Comparison of ENCODE assay signal across 28 cellular contexts in the genomic region with DNA sequence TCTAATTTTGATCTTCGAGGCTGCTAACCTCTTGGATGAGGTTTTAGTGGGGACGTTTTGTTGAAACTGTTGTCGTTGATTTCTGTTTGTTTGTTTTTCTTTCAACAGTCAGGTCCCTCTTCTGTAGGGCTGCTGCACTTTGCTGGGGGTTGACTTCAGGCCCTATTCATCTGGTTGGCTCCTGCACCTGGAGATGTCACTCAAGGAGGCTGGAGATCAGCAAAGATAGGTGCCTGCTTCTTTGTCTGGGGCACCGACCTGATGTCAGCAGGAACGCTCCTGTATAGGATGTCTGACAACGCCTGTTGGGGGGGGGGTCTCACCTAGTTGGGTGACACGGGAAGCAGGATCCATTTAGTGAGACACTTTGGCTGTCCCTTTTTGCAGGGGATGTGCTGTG.
"Had no signal": no experiment of that assay in that cellular context is flagged by ENCODE, and none has a peak within 500 bp of the region (broad histone marks: within the 10 kb centered on the region; RNA-seq: fewer than 3 reads in every experiment).

No MANE protein-coding gene starts in this region.

- H3K36me3 Mint-ChIP-seq: stimulated activated effector memory CD8-positive, alpha-beta T cell treated with anti-CD3 and anti-CD28 coated beads, Interleukin-12 subunit alpha, Interleukin-12 subunit beta, amount 100 ng/mL, for 72 hours; stimulated activated memory B cell treated with anti-CD40 and anti-IgM and Interleukin-4, amounts not matched to agents 10 μg/mL and 1 μg/mL and 100 μg/mL, for 72 hours; stimulated activated naive B cell treated with anti-CD40 and anti-IgM and Interleukin-4, amounts not matched to agents 10 μg/mL and 1 μg/mL and 100 μg/mL, for 72 hours; type B pancreatic cell had no signal

- H3K27me3 Mint-ChIP-seq: stimulated activated memory B cell treated with anti-CD40 and anti-IgM and Interleukin-4, amounts not matched to agents 10 μg/mL and 1 μg/mL and 100 μg/mL, for 72 hours; stimulated activated naive B cell treated with anti-CD40 and anti-IgM and Interleukin-4, amounts not matched to agents 10 μg/mL and 1 μg/mL and 100 μg/mL, for 72 hours; stimulated activated naive CD8-positive, alpha-beta T cell treated with anti-CD3 and anti-CD28 coated beads, Interleukin-15, amount 100 ng/mL, for 72 hours; stimulated activated naive CD8-positive, alpha-beta T cell treated with anti-CD3 and anti-CD28 coated beads, Interleukin-15, Interleukin-2, amounts not matched to agents 100 ng/mL and 50 ng/mL, for 24 hours; type B pancreatic cell had no signal

- H3K4me1 Mint-ChIP-seq: stimulated activated effector memory CD8-positive, alpha-beta T cell treated with anti-CD3 and anti-CD28 coated beads, Interleukin-12 subunit alpha, Interleukin-12 subunit beta, amount 100 ng/mL, for 72 hours; stimulated activated memory B cell treated with anti-CD40 and anti-IgM and Interleukin-4, amounts not matched to agents 10 μg/mL and 1 μg/mL and 100 μg/mL, for 72 hours; stimulated activated naive B cell treated with anti-CD40 and anti-IgM and Interleukin-4, amounts not matched to agents 10 μg/mL and 1 μg/mL and 100 μg/mL, for 72 hours; stimulated activated naive CD8-positive, alpha-beta T cell treated with anti-CD3 and anti-CD28 coated beads, Interleukin-15, amount 100 ng/mL, for 72 hours had no signal

- DNase-seq: stimulated activated CD4-positive, alpha-beta T cell treated with anti-CD3 and anti-CD28 coated beads, Interleukin-2, amount 100 ng/mL, for 48 hours; stimulated activated CD4-positive, alpha-beta T cell treated with anti-CD3 and anti-CD28 coated beads, Interleukin-4, amount 100 ng/mL, for 1 hour; stimulated activated CD4-positive, alpha-beta T cell treated with anti-CD3 and anti-CD28 coated beads, Interleukin-4, amount 100 ng/mL, for 24 hours; stimulated activated CD4-positive, alpha-beta T cell treated with anti-CD3 and anti-CD28 coated beads, Interleukin-4, amount 100 ng/mL, for 4 hours; stimulated activated CD8-positive, alpha-beta memory T cell treated with anti-CD3 and anti-CD28 coated beads, Interleukin-4, amount 100 ng/mL, for 48 hours; stimulated activated naive B cell treated with anti-CD40 and anti-IgM and Interleukin-4, amounts not matched to agents 10 μg/mL and 1 μg/mL and 100 μg/mL, for 72 hours; stimulated activated naive CD4-positive, alpha-beta T cell; stimulated activated naive CD4-positive, alpha-beta T cell treated with Interleukin-2 at 50 U/mL for 16 hours; stimulated activated naive CD8-positive, alpha-beta T cell treated with anti-CD3 and anti-CD28 coated beads, Interleukin-15, amount 100 ng/mL, for 72 hours; stimulated activated naive CD8-positive, alpha-beta T cell treated with anti-CD3 and anti-CD28 coated beads, Interleukin-15, Interleukin-2, amounts not matched to agents 100 U/mL and 50 U/mL, for 24 hours; stomach; substantia nigra; testis; thyroid gland; tibial artery; transverse colon; trophoblast cell; upper lobe of left lung; upper lobe of right lung had no signal

- H3K36me3 ChIP-seq: stomach, suprapubic skin, thoracic aorta, thyroid gland, tibial artery, tibial nerve, transverse colon, upper lobe of left lung, upper lobe of right lung, uterus, vagina had no signal

- H3K27ac ChIP-seq: stomach, suprapubic skin, testis, thoracic aorta, thyroid gland, tibial artery, tibial nerve, transverse colon, upper lobe of left lung, upper lobe of right lung, uterus, vagina had no signal

- H3K4me1 ChIP-seq: stomach, suprapubic skin, testis, thyroid gland, tibial artery, tibial nerve, transverse colon, upper lobe of left lung, upper lobe of right lung, uterus, vagina had no signal

- H3K4me3 Mint-ChIP-seq: stimulated activated effector memory CD8-positive, alpha-beta T cell treated with anti-CD3 and anti-CD28 coated beads, Interleukin-12 subunit alpha, Interleukin-12 subunit beta, amount 100 ng/mL, for 72 hours; stimulated activated memory B cell treated with anti-CD40 and anti-IgM and Interleukin-4, amounts not matched to agents 10 μg/mL and 1 μg/mL and 100 μg/mL, for 72 hours; stimulated activated naive B cell treated with anti-CD40 and anti-IgM and Interleukin-4, amounts not matched to agents 10 μg/mL and 1 μg/mL and 100 μg/mL, for 72 hours; stimulated activated naive CD8-positive, alpha-beta T cell treated with anti-CD3 and anti-CD28 coated beads, Interleukin-15, amount 100 ng/mL, for 72 hours; stimulated activated naive CD8-positive, alpha-beta T cell treated with anti-CD3 and anti-CD28 coated beads, Interleukin-15, Interleukin-2, amounts not matched to agents 100 ng/mL and 50 ng/mL, for 24 hours; type B pancreatic cell had no signal

- H3K27me3 ChIP-seq: stomach, suprapubic skin, testis, thyroid gland, tibial artery, tibial nerve, transverse colon, upper lobe of left lung, upper lobe of right lung, uterus, vagina had no signal

- H3K4me3 ChIP-seq: stomach, suprapubic skin, testis, thoracic aorta, thyroid gland, tibial artery, tibial nerve, transverse colon, upper lobe of left lung, upper lobe of right lung, uterus, vagina had no signal

- H3K9me3 ChIP-seq: suprapubic skin, testis, thoracic aorta, thyroid gland, transverse colon, uterus, vagina had no signal

- H3K27ac Mint-ChIP-seq: stimulated activated effector memory CD8-positive, alpha-beta T cell treated with anti-CD3 and anti-CD28 coated beads, Interleukin-12 subunit alpha, Interleukin-12 subunit beta, amount 100 ng/mL, for 72 hours; stimulated activated memory B cell treated with anti-CD40 and anti-IgM and Interleukin-4, amounts not matched to agents 10 μg/mL and 1 μg/mL and 100 μg/mL, for 72 hours; stimulated activated naive B cell treated with anti-CD40 and anti-IgM and Interleukin-4, amounts not matched to agents 10 μg/mL and 1 μg/mL and 100 μg/mL, for 72 hours; stimulated activated naive CD8-positive, alpha-beta T cell treated with anti-CD3 and anti-CD28 coated beads, Interleukin-15, amount 100 ng/mL, for 72 hours; stimulated activated naive CD8-positive, alpha-beta T cell treated with anti-CD3 and anti-CD28 coated beads, Interleukin-15, Interleukin-2, amounts not matched to agents 100 ng/mL and 50 ng/mL, for 24 hours; type B pancreatic cell had no signal

- ATAC-seq: stimulated activated effector memory CD8-positive, alpha-beta T cell treated with anti-CD3 and anti-CD28 coated beads, Interleukin-12 subunit alpha, Interleukin-12 subunit beta, amount 100 ng/mL, for 72 hours; stimulated activated memory B cell treated with anti-CD40 and anti-IgM and Interleukin-4, amounts not matched to agents 10 μg/mL and 1 μg/mL and 100 μg/mL, for 72 hours; stimulated activated naive B cell treated with anti-CD40 and anti-IgM and Interleukin-4, amounts not matched to agents 10 μg/mL and 1 μg/mL and 100 μg/mL, for 72 hours; stimulated activated naive CD8-positive, alpha-beta T cell treated with anti-CD3 and anti-CD28 coated beads, Interleukin-15, amount 100 ng/mL, for 72 hours; stimulated activated naive CD8-positive, alpha-beta T cell treated with anti-CD3 and anti-CD28 coated beads, Interleukin-15, Interleukin-2, amounts not matched to agents 100 U/mL and 50 U/mL, for 24 hours; upper lobe of right lung had no signal
